In genomic region chr6:131173680-131174079, GRCh38 we compare ENCODE assay signal across 17 cellular contexts. TPM values are rescaled to one million over a fixed set of nuclear protein-coding genes. Genes with fewer than 3 reads are reported as not detected.
A peak's percentile ranks its signal among the peaks of the same experiment; 100 is the strongest.
DNase-seq lines count a peak whose midpoint lies in the region; ATAC-seq and TF ChIP-seq lines count a peak whose summit lies in the region.
"Had no signal": no experiment of that assay in that cellular context is flagged by ENCODE, and none has a peak within 500 bp of the region (broad histone marks: within the 10 kb centered on the region; RNA-seq: fewer than 3 reads in every experiment).

No MANE protein-coding gene starts in this region.

- peak; percentile 48 for DNase-seq in A673 (ENCODE audit: low spot score)
- DNase-seq in GM03348 (ENCODE audit: low spot score): peak; percentile 72
- DNase-seq in adipocyte (ENCODE audit: low read depth): peak; percentile 64
- peak; percentile 80 for DNase-seq in fibroblast of pulmonary artery (ENCODE audit: low read depth)
- DNase-seq in HPDE6-E6E7 (ENCODE audit: extremely low spot score): no peak
- no peak for DNase-seq in lower lobe of right lung
- DNase-seq in NCI-H2029 treated with DMSO at 0.1 percent for 48 hours (lab: John Stamatoyannopoulos, UW): no peak
- DNase-seq: activated CD4-positive, alpha-beta T cell treated with anti-CD3 and anti-CD28 coated beads, Interleukin-2, amount 10 ng/mL, durations not matched to agents 24 days and 14 days; activated CD8-positive, alpha-beta memory T cell treated with anti-CD3 and anti-CD28 coated beads, Interleukin-2, amount 10 ng/mL, durations not matched to agents 7 days and 5 days; heart right ventricle; left lung; NCI-H1694 treated with DMSO at 0.1 percent for 48 hours; NCI-H526; T-helper 1 cell; upper lobe of left lung had no signal

- H3K9me3 ChIP-seq in A673 (ENCODE audit: low read depth, low read length, poor library complexity, severe bottlenecking): no peaks in the 10 kb centered on the region
- H3K9me3 ChIP-seq in adipocyte (ENCODE audit: control insufficient read depth, low read length): no peaks in the 10 kb centered on the region
- no peaks in the 10 kb centered on the region for H3K9me3 ChIP-seq in lower lobe of right lung
- H3K9me3 ChIP-seq: heart right ventricle, left lung, upper lobe of left lung had no signal

- H3K9ac ChIP-seq in adipocyte (ENCODE audit: low read length): no peak overlapping the region
- H3K9ac ChIP-seq: parathyroid adenoma had no signal

- H3K4me1 ChIP-seq in A673 (ENCODE audit: insufficient read depth, low read length, poor library complexity, severe bottlenecking) (peaks cover 24% of the 10 kb centered on the region), adipocyte (ENCODE audit: control insufficient read depth, insufficient read depth, low read length) (peaks cover 17% of the 10 kb centered on the region), lower lobe of right lung (no peaks in the 10 kb centered on the region)
- H3K4me1 ChIP-seq: left lung, parathyroid adenoma, upper lobe of left lung had no signal

- POLR2A ChIA-PET in A673 (lab: Charles Lee; ENCODE audit: low non-redundant PET): interaction anchor here (0.6 to 0.7 kb wide), 2 partner anchors 14 to 288 kb away, joined by 4 read pairs; no protein-coding TSS in a partner anchor

- H3K36me3 ChIP-seq in A673 (ENCODE audit: insufficient read depth, low read length, poor library complexity, severe bottlenecking) (peaks cover 42% of the 10 kb centered on the region), adipocyte (ENCODE audit: control insufficient read depth, insufficient read depth, low read length, severe bottlenecking) (peaks cover 6% of the 10 kb centered on the region), lower lobe of right lung (peaks cover 26% of the 10 kb centered on the region)

- H3K27me3 ChIP-seq in A673 (replicated peaks; ENCODE audit: insufficient read depth, low read depth, low read length, poor library complexity): no peaks in the 10 kb centered on the region
- no peaks in the 10 kb centered on the region for H3K27me3 ChIP-seq in adipocyte (replicated peaks; ENCODE audit: control insufficient read depth, insufficient read depth, low read length)
- H3K27me3 ChIP-seq in lower lobe of right lung (ENCODE audit: low read depth): no peaks in the 10 kb centered on the region
- H3K27me3 ChIP-seq: heart right ventricle, left lung, upper lobe of left lung had no signal

- H3K27ac ChIP-seq in A673 (ENCODE audit: low read depth, low read length, poor library complexity, severe bottlenecking): peak overlapping the region; percentile 45
- H3K27ac ChIP-seq in lower lobe of right lung: no peak overlapping the region
- H3K27ac ChIP-seq: heart right ventricle, left lung, parathyroid adenoma, upper lobe of left lung had no signal

- CTCF ChIA-PET in A673 (lab: Charles Lee): no interaction called here

- no peak overlapping the region for H3K4me3 ChIP-seq in A673 (ENCODE audit: low read depth, low read length, poor library complexity, severe bottlenecking)
- H3K4me3 ChIP-seq in adipocyte (ENCODE audit: low read length): no peak overlapping the region
- no peak overlapping the region for H3K4me3 ChIP-seq in fibroblast of pulmonary artery (replicated peaks; ENCODE audit: low read depth, low read length)
- H3K4me3 ChIP-seq in lower lobe of right lung: no peak overlapping the region
- H3K4me3 ChIP-seq: heart right ventricle, left lung, upper lobe of left lung had no signal

- BruUV-seq in A673 (replicated peaks; lab: Mats Ljungman, UMichigan): no TSS peak

- intact Hi-C loops in A673 (cut with micrococcal nuclease; ENCODE audit: unreplicated experiment) (no loop called here), lower lobe of right lung (cut with DNase I) (no loop called here)

- no peak for TF ChIP-seq CTCF in A673 (conservative IDR thresholded peaks at IDR 0.05; ENCODE audit: low read depth, low read length)
- TF ChIP-seq CTCF in fibroblast of pulmonary artery (IDR thresholded peaks at IDR 0.05; ENCODE audit: low read length, missing control alignments): no peak
- no peak for TF ChIP-seq CTCF in lower lobe of right lung (IDR thresholded peaks at IDR 0.05)

- ATAC-seq in GM19452 (IDR thresholded peaks at IDR 0.05; ENCODE audit: unreplicated experiment): no peak
- no peak for ATAC-seq in lower lobe of right lung
- ATAC-seq: activated CD8-positive, alpha-beta memory T cell treated with anti-CD3 and anti-CD28 coated beads, Interleukin-2, amount 10 ng/mL, durations not matched to agents 7 days and 5 days; heart right ventricle; left lung had no signal

RNA-seq across cellular contexts. Expression of gene AKAP7, which starts 38.4 kb away (rescaled TPM):
- total RNA-seq in A673 (2021) (59.5 and 72.4 TPM in 2 replicates), lower lobe of right lung (11.0 TPM)

Comparison
In these comparisons a context has a peak if more than half of its experiments do, and no peak if none do; other contexts are left out.
1. DNase-seq: peak in A673 (single experiment), GM03348 (single experiment), adipocyte (single experiment) and fibroblast of pulmonary artery (single experiment); none in HPDE6-E6E7 (single experiment), lower lobe of right lung (single experiment) and NCI-H2029 treated with DMSO at 0.1 percent for 48 hours (single experiment).